ENCODE assay signal across 24 cellular contexts in genomic region chr20:38939686-38940085, GRCh38.
"Had no signal": no experiment of that assay in that cellular context is flagged by ENCODE, and none has a peak within 500 bp of the region (broad histone marks: within the 10 kb centered on the region; RNA-seq: fewer than 3 reads in every experiment).

No MANE protein-coding gene starts in this region.

- H3K9ac ChIP-seq: SK-N-SH had no signal

- H3K9me3 Mint-ChIP-seq: activated CD4-positive, alpha-beta memory T cell treated with anti-CD3 and anti-CD28 coated beads, Interleukin-2, amount 10 ng/mL, durations not matched to agents 7 days and 5 days; activated naive CD4-positive, alpha-beta T cell treated with anti-CD3 and anti-CD28 coated beads, Interleukin-2, amount 50 U/mL, for 24 hours had no signal

- H3K4me3 ChIP-seq: MG63, Peyer's patch, SJCRH30 had no signal

- H3K4me1 ChIP-seq: Peyer's patch had no signal

- DNase-seq: activated CD4-positive, alpha-beta memory T cell treated with anti-CD3 and anti-CD28 coated beads, Interleukin-2, amount 10 ng/mL, durations not matched to agents 7 days and 5 days; activated CD4-positive, alpha-beta T cell treated with anti-CD3 and anti-CD28 coated beads for 36 hours; activated CD4-positive, alpha-beta T cell treated with anti-CD3 and anti-CD28 coated beads, Interleukin-2, amount 50 U/mL, for 1 hour; activated CD8-positive, alpha-beta memory T cell treated with anti-CD3 and anti-CD28 coated beads, Interleukin-2, amount 50 U/mL, for 48 hours; activated T-cell treated with anti-CD3 and anti-CD28 coated beads, Interleukin-2, amount 50 U/mL, for 1 hour; aorta; MG63; MV-4-11; NCI-H1092 treated with DMSO at 0.1 percent for 48 hours; NCI-H1417 treated with DMSO at 0.1 percent for 48 hours; NCI-H187; NCI-H2081; NCI-H510A treated with DMSO at 0.1 percent for 48 hours; NCI-H69; NK-92 treated with Interleukin-12 subunit alpha and Interleukin-12 subunit beta, amount 100 ng/mL, for 24 hours; OCI-M1; Peyer's patch; Right ventricle myocardium superior; SJCRH30; SK-N-SH; T-helper 1 cell had no signal

- H3K4me1 Mint-ChIP-seq: activated naive CD4-positive, alpha-beta T cell treated with anti-CD3 and anti-CD28 coated beads, Interleukin-2, amount 50 U/mL, for 24 hours had no signal

- H3K27me3 Mint-ChIP-seq: activated CD4-positive, alpha-beta memory T cell treated with anti-CD3 and anti-CD28 coated beads, Interleukin-2, amount 10 ng/mL, durations not matched to agents 7 days and 5 days; activated CD4-positive, alpha-beta T cell treated with anti-CD3 and anti-CD28 coated beads for 36 hours; activated naive CD4-positive, alpha-beta T cell treated with anti-CD3 and anti-CD28 coated beads, Interleukin-2, amount 50 U/mL, for 24 hours had no signal

- H3K4me2 ChIP-seq: SK-N-SH had no signal

- ATAC-seq: activated CD4-positive, alpha-beta T cell treated with anti-CD3 and anti-CD28 coated beads for 36 hours had no signal

- H3K9me3 ChIP-seq: MG63, Peyer's patch, SJCRH30, SK-N-SH had no signal

- H3K4me3 Mint-ChIP-seq: activated CD4-positive, alpha-beta memory T cell treated with anti-CD3 and anti-CD28 coated beads, Interleukin-2, amount 10 ng/mL, durations not matched to agents 7 days and 5 days; activated CD4-positive, alpha-beta T cell treated with anti-CD3 and anti-CD28 coated beads for 36 hours; activated naive CD4-positive, alpha-beta T cell treated with anti-CD3 and anti-CD28 coated beads, Interleukin-2, amount 50 U/mL, for 24 hours had no signal

- H3K36me3 ChIP-seq: Peyer's patch had no signal

- H3K27me3 ChIP-seq: MG63, Peyer's patch, SJCRH30 had no signal

- H3K36me3 Mint-ChIP-seq: activated naive CD4-positive, alpha-beta T cell treated with anti-CD3 and anti-CD28 coated beads, Interleukin-2, amount 50 U/mL, for 24 hours had no signal

- H3K27ac Mint-ChIP-seq: activated CD4-positive, alpha-beta memory T cell treated with anti-CD3 and anti-CD28 coated beads, Interleukin-2, amount 10 ng/mL, durations not matched to agents 7 days and 5 days; activated CD4-positive, alpha-beta T cell treated with anti-CD3 and anti-CD28 coated beads for 36 hours; activated naive CD4-positive, alpha-beta T cell treated with anti-CD3 and anti-CD28 coated beads, Interleukin-2, amount 50 U/mL, for 24 hours had no signal

- H3K27ac ChIP-seq: Peyer's patch, RWPE1, SJCRH30, VCaP had no signal
